Comparison of ENCODE assay signal across 27 cellular contexts in the genomic region with DNA sequence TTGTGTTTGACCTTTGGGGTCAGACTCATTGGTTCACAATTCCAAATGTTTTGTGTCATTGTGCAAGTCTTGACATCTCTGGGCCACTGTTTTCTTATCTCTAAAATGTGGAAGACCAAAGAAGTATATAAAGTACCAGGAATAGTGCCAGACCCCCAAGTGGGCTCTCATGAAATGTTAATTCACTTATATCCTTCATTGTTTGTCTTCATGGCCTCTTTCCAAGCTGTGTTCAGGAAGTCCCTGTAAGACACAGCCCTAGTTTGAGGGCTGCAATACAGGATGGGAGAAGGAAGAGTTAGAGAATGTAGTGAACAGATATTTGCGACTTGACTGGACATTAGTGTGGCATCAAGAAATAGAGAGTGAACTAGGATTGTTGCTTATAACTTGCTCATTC.
"Had no signal": no experiment of that assay in that cellular context is flagged by ENCODE, and none has a peak within 500 bp of the region (broad histone marks: within the 10 kb centered on the region; RNA-seq: fewer than 3 reads in every experiment).

No MANE protein-coding gene starts in this region.

- H3K27me3 ChIP-seq: esophagus muscularis mucosa, neutrophil, ovary, right lobe of liver, suprapubic skin, tibial artery, upper lobe of right lung had no signal

- H3K4me1 ChIP-seq: esophagus muscularis mucosa, left ventricle myocardium inferior, right lobe of liver, suprapubic skin, tibial artery had no signal

- H3K27ac ChIP-seq: esophagus muscularis mucosa, left ventricle myocardium inferior, neutrophil, ovary, right lobe of liver, suprapubic skin, tibial artery, upper lobe of right lung had no signal

- H3K4me3 ChIP-seq: esophagus muscularis mucosa, left ventricle myocardium inferior, lung, ovary, right lobe of liver, suprapubic skin, tibial artery, upper lobe of right lung had no signal

- H3K36me3 ChIP-seq: esophagus muscularis mucosa, left ventricle myocardium inferior, neutrophil, ovary, right lobe of liver, suprapubic skin, tibial artery, upper lobe of right lung had no signal

- H3K9me3 ChIP-seq: esophagus muscularis mucosa, neutrophil, ovary, right lobe of liver, suprapubic skin, upper lobe of right lung had no signal

- ATAC-seq: activated CD4-positive, alpha-beta T cell treated with anti-CD3 and anti-CD28 coated beads for 36 hours; activated CD8-positive, alpha-beta memory T cell treated with anti-CD3 and anti-CD28 coated beads, Interleukin-2, amount 10 ng/mL, durations not matched to agents 7 days and 5 days; activated CD8-positive, alpha-beta T cell treated with anti-CD3 and anti-CD28 coated beads, Interleukin-2, amount 10 ng/mL, durations not matched to agents 7 days and 5 days; activated naive CD4-positive, alpha-beta T cell treated with anti-CD3 and anti-CD28 coated beads, Interleukin-2, amount 50 U/mL, for 72 hours; activated T-cell treated with anti-CD3 and anti-CD28 coated beads, Interleukin-2, amount 50 U/mL, for 72 hours; right lobe of liver; upper lobe of right lung had no signal

- DNase-seq: activated CD4-positive, alpha-beta T cell treated with anti-CD3 and anti-CD28 coated beads for 36 hours; activated CD4-positive, CD25-positive, alpha-beta regulatory T cell; activated CD8-positive, alpha-beta memory T cell treated with anti-CD3 and anti-CD28 coated beads, Interleukin-2, amount 10 ng/mL, durations not matched to agents 7 days and 5 days; activated CD8-positive, alpha-beta T cell treated with anti-CD3 and anti-CD28 coated beads, Interleukin-2, amount 10 ng/mL, durations not matched to agents 7 days and 5 days; activated naive CD4-positive, alpha-beta T cell; activated T-cell treated with anti-CD3 and anti-CD28 coated beads for 4 hours; activated T-cell treated with anti-CD3 and anti-CD28 coated beads, Interleukin-2, amount 50 U/mL, for 72 hours; central memory CD4-positive, alpha-beta T cell; effector CD4-positive, alpha-beta T cell; kidney glomerular epithelial cell; left ventricle myocardium inferior; naive B cell; nephron progenitor cell; ovary; right lobe of liver; small intestine; stimulated activated CD4-positive, alpha-beta T cell treated with anti-CD3 and anti-CD28 coated beads, Interleukin-15, amount 100 ng/mL, for 24 hours; stimulated activated CD4-positive, alpha-beta T cell treated with anti-CD3 and anti-CD28 coated beads, Interleukin-2, amount 100 ng/mL, for 24 hours; stimulated activated naive CD4-positive, alpha-beta T cell; T-helper 1 cell; tibial artery; upper lobe of right lung had no signal
